ENCODE assay signal across 8 cellular contexts in the genomic region with DNA sequence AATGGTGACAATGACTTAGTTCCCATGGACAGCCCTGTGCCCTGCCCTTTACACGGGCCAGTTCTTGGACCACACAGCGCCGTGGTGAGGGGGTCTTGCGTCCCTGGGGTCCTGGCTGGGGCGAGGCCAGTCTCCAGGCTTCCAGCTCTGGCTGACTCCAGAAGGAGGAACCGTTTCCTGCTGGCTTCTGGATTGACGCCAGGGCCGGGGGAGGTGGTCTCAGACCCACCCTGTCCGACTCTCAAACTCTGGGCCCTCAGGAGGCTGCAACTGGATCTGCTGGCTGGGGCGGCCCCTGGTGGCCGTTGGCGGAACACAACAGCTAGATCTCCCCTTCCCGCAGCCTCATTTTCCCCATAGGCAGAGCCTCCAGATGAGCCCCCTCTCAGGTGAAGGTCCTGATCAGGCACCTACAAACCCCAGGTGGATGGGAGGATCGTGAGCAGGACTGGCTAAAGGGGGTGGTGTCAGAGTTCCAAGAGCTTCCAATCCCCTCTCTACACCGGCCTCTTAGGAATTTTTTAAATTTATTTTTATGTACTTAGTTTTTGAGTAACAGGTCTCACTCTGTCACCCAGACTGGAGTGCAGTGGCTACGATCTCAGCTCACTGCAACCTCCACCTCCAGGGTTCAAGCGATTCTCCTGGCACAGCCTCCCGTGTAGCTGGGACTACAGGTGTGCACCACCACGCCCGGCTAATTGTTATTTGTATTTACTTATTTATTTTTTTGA. TPM values are rescaled to one million over a fixed set of nuclear protein-coding genes. Genes with fewer than 3 reads are reported as not detected.
DNase-seq lines count a peak whose midpoint lies in the region; ATAC-seq, FAIRE-seq and TF ChIP-seq lines count a peak whose summit lies in the region.

No MANE protein-coding gene starts in this region.

- no peaks in the 10 kb centered on the region for H3K36me3 Mint-ChIP-seq in activated T-helper 17 cell treated with anti-CD3 and anti-CD28 coated beads, Interleukin-2, amount 50 U/mL, for 72 hours (ENCODE audit: low read depth)
- no peaks in the 10 kb centered on the region for H3K36me3 Mint-ChIP-seq in glutamatergic neuron (ENCODE audit: unreplicated experiment)

- TF ChIP-seq POLR2A in H54 (IDR thresholded peaks at IDR 0.05; ENCODE audit: low read depth, low read length): no peak

- H3K9me3 Mint-ChIP-seq in activated T-helper 17 cell treated with anti-CD3 and anti-CD28 coated beads, Interleukin-2, amount 50 U/mL, for 72 hours: no peaks in the 10 kb centered on the region
- H3K9me3 Mint-ChIP-seq in glutamatergic neuron (ENCODE audit: unreplicated experiment): no peaks in the 10 kb centered on the region

- no peaks in the 10 kb centered on the region for H3K27me3 Mint-ChIP-seq in activated T-helper 17 cell treated with anti-CD3 and anti-CD28 coated beads, Interleukin-2, amount 50 U/mL, for 72 hours
- H3K27me3 Mint-ChIP-seq in glutamatergic neuron (ENCODE audit: unreplicated experiment): peaks cover 5% of the 10 kb centered on the region

- DNase-seq in AG20443 (ENCODE audit: low spot score): peak; percentile 83
- peak; percentile 65 for DNase-seq in H54 (ENCODE audit: insufficient read length, low spot score)
- peak; percentile 73 for DNase-seq in glutamatergic neuron
- DNase-seq in renal cortical epithelial cell (ENCODE audit: low read depth): peak; percentile 15

- H3K4me1 Mint-ChIP-seq in activated T-helper 17 cell treated with anti-CD3 and anti-CD28 coated beads, Interleukin-2, amount 50 U/mL, for 72 hours: peaks cover 4% of the 10 kb centered on the region
- H3K4me1 Mint-ChIP-seq in glutamatergic neuron (ENCODE audit: low read depth, unreplicated experiment): no peaks in the 10 kb centered on the region

- TF ChIP-seq CTCF in glutamatergic neuron (IDR thresholded peaks at IDR 0.05; ENCODE audit: partially characterized antibody, unreplicated experiment): peak; percentile 90

- no peak overlapping the region for H3K4me3 Mint-ChIP-seq in activated T-helper 17 cell treated with anti-CD3 and anti-CD28 coated beads, Interleukin-2, amount 50 U/mL, for 72 hours
- H3K4me3 Mint-ChIP-seq in glutamatergic neuron (ENCODE audit: unreplicated experiment): no peak overlapping the region

- FAIRE-seq in H54 (lab: Jason Lieb, UNC): no peak

- H3K27ac Mint-ChIP-seq in activated T-helper 17 cell treated with anti-CD3 and anti-CD28 coated beads, Interleukin-2, amount 50 U/mL, for 72 hours: no peak overlapping the region
- H3K27ac Mint-ChIP-seq in glutamatergic neuron (ENCODE audit: unreplicated experiment): no peak overlapping the region

- peak; percentile 43 for ATAC-seq in activated T-helper 17 cell treated with anti-CD3 and anti-CD28 coated beads, Interleukin-2, amount 50 U/mL, for 72 hours (replicated peaks)
- ATAC-seq in HG03097 (IDR thresholded peaks at IDR 0.05; ENCODE audit: low FRiP score, unreplicated experiment) (no peak), HG03095 (IDR thresholded peaks at IDR 0.05; ENCODE audit: unreplicated experiment) (no peak)

TF ChIP-seq in PFSK-1, 5 proteins besides CTCF, POLR2A, EP300 and RAD21:
- no peak for TF ChIP-seq POLR2AphosphoS5 (IDR thresholded peaks at IDR 0.05; ENCODE audit: low read depth, low read length)
- TF ChIP-seq FOXP2 (optimal IDR thresholded peaks at IDR 0.05; ENCODE audit: borderline replicate concordance, extremely low read depth, extremely low read length, insufficient read depth): peak; percentile 45

RNA-seq across cellular contexts. Expression of gene CCDC194, which starts 8.0 kb away (rescaled TPM):
- not detected for polyA plus RNA-seq in PFSK-1 (2012; ENCODE audit: insufficient read length, low read depth)
- total RNA-seq in activated T-helper 17 cell treated with anti-CD3 and anti-CD28 coated beads, Interleukin-2, amount 50 U/mL, for 72 hours: 1 to 10 TPM; 1.8 to 4.8 TPM
- not detected for total RNA-seq in glutamatergic neuron (ENCODE audit: unreplicated experiment)
- total RNA-seq in renal cortical epithelial cell: 0.20 TPM in 1 of 2 replicates, not detected in the other

RNA-seq across cellular contexts. Expression of gene PLVAP, which starts 8.9 kb away (rescaled TPM):
- 0.79 TPM for polyA plus RNA-seq in PFSK-1 (2012; ENCODE audit: insufficient read length, low read depth)
- under 1 TPM in 1 of 2 donors, not detected in 1; 0.53 TPM for total RNA-seq in activated T-helper 17 cell treated with anti-CD3 and anti-CD28 coated beads, Interleukin-2, amount 50 U/mL, for 72 hours
- total RNA-seq in glutamatergic neuron (ENCODE audit: unreplicated experiment) (not detected), renal cortical epithelial cell (0.10 and 0.52 TPM in 2 replicates)

RNA-seq across cellular contexts. Expression of gene BST2, which starts 19.4 kb away (rescaled TPM):
- polyA plus RNA-seq in PFSK-1 (2012; ENCODE audit: insufficient read length, low read depth): 14.7 TPM
- total RNA-seq in activated T-helper 17 cell treated with anti-CD3 and anti-CD28 coated beads, Interleukin-2, amount 50 U/mL, for 72 hours: 100 to 1,000 TPM; 130 to 154 TPM
- total RNA-seq in glutamatergic neuron (ENCODE audit: unreplicated experiment) (1.4 TPM), renal cortical epithelial cell (101 and 183 TPM in 2 replicates)

RNA-seq across cellular contexts. Expression of gene MVB12A, which starts 33.8 kb away (rescaled TPM):
- 141 TPM for polyA plus RNA-seq in PFSK-1 (2012; ENCODE audit: insufficient read length, low read depth)
- total RNA-seq in activated T-helper 17 cell treated with anti-CD3 and anti-CD28 coated beads, Interleukin-2, amount 50 U/mL, for 72 hours: 10 to 100 TPM; 42.6 to 48.9 TPM
- total RNA-seq in glutamatergic neuron (ENCODE audit: unreplicated experiment) (38.8 TPM), renal cortical epithelial cell (47.0 and 70.2 TPM in 2 replicates)

RNA-seq across cellular contexts. Expression of gene GTPBP3, which starts 48.7 kb away (rescaled TPM):
- 66.1 TPM for polyA plus RNA-seq in PFSK-1 (2012; ENCODE audit: insufficient read length, low read depth)
- total RNA-seq in activated T-helper 17 cell treated with anti-CD3 and anti-CD28 coated beads, Interleukin-2, amount 50 U/mL, for 72 hours: 10 to 100 TPM; 14.7 to 29.6 TPM
- total RNA-seq in glutamatergic neuron (ENCODE audit: unreplicated experiment): 61.2 TPM
- 19.6 and 22.4 TPM in 2 replicates for total RNA-seq in renal cortical epithelial cell

Comparison
In these comparisons a context has a peak if more than half of its experiments do, and no peak if none do; other contexts are left out.
1. DNase-seq: peak in every context shown above with its lines; median percentile 83 in AG20443; 73 in glutamatergic neuron; 65 in H54; 15 in renal cortical epithelial cell.
2. RNA of gene BST2, which starts 19.4 kb away (total RNA-seq): 101 to 183 TPM in renal cortical epithelial cell and 130 to 154 TPM in activated T-helper 17 cell treated with anti-CD3 and anti-CD28 coated beads, Interleukin-2, amount 50 U/mL, for 72 hours; 1.4 TPM in glutamatergic neuron (single experiment); every median in the first group is over 10 times any median in the second.